Comparison of ENCODE assay signal across 8 cellular contexts in genomic region chr21:14482165-14482564, GRCh38.
DNase-seq lines count a peak whose midpoint lies in the region; ATAC-seq lines count a peak whose summit lies in the region.

No MANE protein-coding gene starts in this region.

- DNase-seq in CD8-positive, alpha-beta memory T cell = peak in 2 of 5 donors; percentile 33 to 56
- peak; percentile 75 for DNase-seq in SKM-1 (lab: John Stamatoyannopoulos, UW; ENCODE audit: unreplicated experiment)
- no peak for DNase-seq in epithelial cell of prostate (ENCODE audit: low read depth, low spot score)
- no peak for DNase-seq in cerebellar nuclear complex (lab: John Stamatoyannopoulos, UW)
- DNase-seq in NCI-H2171 (lab: John Stamatoyannopoulos, UW) = no peak
- DNase-seq in AG08396 (ENCODE audit: low spot score) = no peak
- DNase-seq in A172 (ENCODE audit: low spot score) = no peak

- H3K36me3 ChIP-seq in CD8-positive, alpha-beta memory T cell (ENCODE audit: insufficient read depth, low read length) = no peaks in the 10 kb centered on the region

- POLR2A ChIA-PET in CD8-positive, alpha-beta memory T cell (lab: Charles Lee) = no interaction called here

- H3K9me3 Mint-ChIP-seq in CD8-positive, alpha-beta memory T cell = no peaks in the 10 kb centered on the region

- no peaks in the 10 kb centered on the region for H3K27me3 ChIP-seq in CD8-positive, alpha-beta memory T cell (ENCODE audit: insufficient read depth, low read length, poor library complexity, severe bottlenecking)

- peak overlapping the region in 6 of 8 donors; percentile 12 to 86 (median 78) for H3K27ac Mint-ChIP-seq in CD8-positive, alpha-beta memory T cell

- H3K27ac ChIP-seq in CD8-positive, alpha-beta memory T cell (ENCODE audit: low read depth, low read length) = no peak overlapping the region
- peak overlapping the region; percentile 31 for H3K27ac ChIP-seq in epithelial cell of prostate

- CTCF ChIA-PET in CD8-positive, alpha-beta memory T cell (lab: Charles Lee) = no interaction called here

- H3K27me3 Mint-ChIP-seq in CD8-positive, alpha-beta memory T cell = no peaks in the 10 kb centered on the region

- ATAC-seq in GM21360 (IDR thresholded peaks at IDR 0.05; ENCODE audit: unreplicated experiment) = peak; percentile 52

- peak overlapping the region; percentile 5 to 62 (median 53) for H3K4me3 Mint-ChIP-seq in CD8-positive, alpha-beta memory T cell

- H3K9me3 ChIP-seq in CD8-positive, alpha-beta memory T cell (ENCODE audit: low read length) = no peaks in the 10 kb centered on the region

- H3K4me3 ChIP-seq in CD8-positive, alpha-beta memory T cell (ENCODE audit: low read length) = peak overlapping the region; percentile 9

- peaks cover 15 to 31% (median 26%) of the 10 kb centered on the region in 3 donors for H3K4me1 Mint-ChIP-seq in CD8-positive, alpha-beta memory T cell

- peaks cover 0 to 22% (median 19%) of the 10 kb centered on the region in 3 donors for H3K36me3 Mint-ChIP-seq in CD8-positive, alpha-beta memory T cell

- H3K4me1 ChIP-seq in CD8-positive, alpha-beta memory T cell (ENCODE audit: insufficient read depth, low read length) = peaks cover 15% of the 10 kb centered on the region
